Comparison of ENCODE assay signal across 8 cellular contexts in the genomic region with DNA sequence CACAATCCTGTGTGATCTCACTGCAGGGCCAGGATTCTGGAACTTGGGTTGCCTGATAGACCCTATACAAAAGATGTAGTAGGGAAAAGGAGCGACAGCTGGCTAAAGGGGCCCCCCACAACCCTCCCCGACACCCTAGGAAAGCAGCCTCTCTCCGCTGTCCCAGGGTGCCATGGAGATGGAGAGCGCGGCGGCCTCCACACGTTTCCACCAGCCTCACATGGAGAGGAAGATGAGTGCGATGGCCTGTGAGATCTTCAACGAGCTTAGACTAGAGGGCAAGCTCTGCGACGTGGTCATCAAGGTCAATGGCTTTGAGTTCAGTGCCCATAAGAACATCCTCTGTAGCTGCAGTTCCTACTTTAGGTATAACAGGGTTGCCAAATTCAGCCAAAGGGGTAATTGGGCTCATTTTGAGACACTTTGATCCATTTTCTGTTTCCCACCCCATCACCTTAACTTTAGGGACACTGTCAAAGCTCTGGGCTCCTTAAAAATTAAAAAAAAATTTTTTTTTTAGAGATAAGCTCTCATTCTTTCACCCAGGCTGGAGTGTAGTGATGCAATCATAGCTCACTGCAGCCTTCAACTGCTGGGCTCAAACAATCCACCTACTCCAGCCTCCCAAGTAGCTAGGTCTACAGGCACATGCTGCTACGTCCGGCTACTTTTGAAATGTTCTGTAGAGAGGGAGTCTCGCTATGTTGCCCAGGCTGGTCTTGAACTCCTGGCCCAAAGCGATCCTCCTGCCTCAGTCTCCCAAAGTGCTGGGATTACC. TPM values are rescaled to one million over a fixed set of nuclear protein-coding genes. Genes with fewer than 3 reads are reported as not detected.
DNase-seq lines count a peak whose midpoint lies in the region; ATAC-seq, FAIRE-seq and TF ChIP-seq lines count a peak whose summit lies in the region.

Gene KLHL10 (plus strand): TSS at position 65 of the 778 bp plus-strand sequence. CDS start 108 bp downstream, at position 173.

- no peaks in the 10 kb centered on the region for H3K9me1 ChIP-seq in endothelial cell of umbilical vein (replicated peaks; ENCODE audit: control insufficient read depth, extremely low read depth, insufficient read depth, low read length)

- H3K79me2 ChIP-seq in DND-41 (ENCODE audit: insufficient read depth, low read length) (no peaks in the 10 kb centered on the region; the same call in 1 of the 2 replicates), PC-9 (ENCODE audit: low read depth) (0 out of 2 replicates have a peak, but pooled peaks cover 8% of the 10 kb centered on the region), endothelial cell of umbilical vein (ENCODE audit: control insufficient read depth, insufficient read depth, low read length) (peaks cover 3% of the 10 kb centered on the region)

- H3K4me2 ChIP-seq in DND-41 (ENCODE audit: insufficient read depth, low read length) (peak within 1 kb of the TSS; percentile 71), PC-9 (peak within 1 kb of the TSS; percentile 93), endothelial cell of umbilical vein (ENCODE audit: insufficient read depth, low read length) (peak within 1 kb of the TSS; percentile 87)

- no peaks in the 10 kb centered on the region for H3K27me3 ChIP-seq in DND-41 (ENCODE audit: insufficient read depth, low read length, poor library complexity)
- H3K27me3 ChIP-seq in PC-9 (ENCODE audit: insufficient read depth, low read depth) = no peaks in the 10 kb centered on the region
- H3K27me3 ChIP-seq in endothelial cell of umbilical vein (ENCODE audit: control insufficient read depth in 2 of 2, insufficient read depth in 2 of 2, low read length in 2 of 2) = no peaks in the 10 kb centered on the region
- no peaks in the 10 kb centered on the region for H3K27me3 ChIP-seq in prostate gland (replicated peaks; ENCODE audit: insufficient read depth)
- peaks cover 1% of the 10 kb centered on the region; the same call in 1 of the 2 replicates for H3K27me3 ChIP-seq in H7 (ENCODE audit: control insufficient read depth, insufficient read depth, low read length)

- H4K20me1 ChIP-seq in DND-41 (ENCODE audit: insufficient read depth, low read length) = no peaks in the 10 kb centered on the region
- H4K20me1 ChIP-seq in PC-9 (ENCODE audit: insufficient read depth) = no peaks in the 10 kb centered on the region
- no peaks in the 10 kb centered on the region for H4K20me1 ChIP-seq in endothelial cell of umbilical vein (replicated peaks; ENCODE audit: control insufficient read depth, extremely low read depth, insufficient read depth, low read length)

- TF ChIP-seq CTCF in DND-41 (IDR thresholded peaks at IDR 0.05; ENCODE audit: borderline replicate concordance, extremely low read depth, low read length, poor library complexity, severe bottlenecking) (no peak), PC-9 (conservative IDR thresholded peaks at IDR 0.05) (no peak), endothelial cell of umbilical vein (IDR thresholded peaks at IDR 0.05; ENCODE audit: extremely low read depth in 1 of 2, insufficient read depth in 1 of 2, low read depth in 1 of 2, low read length in 2 of 2) (no peak), prostate gland (IDR thresholded peaks at IDR 0.05) (no peak)

- no peak for FAIRE-seq in endothelial cell of umbilical vein (lab: Jason Lieb, UNC)

- 96% methylated on average over 15 of the region's 15 CpGs for WGBS in prostate gland

- POLR2A ChIA-PET in PC-9 (lab: Charles Lee; ENCODE audit: unreplicated experiment) = interaction anchor here (0.6 kb wide), 1 partner anchor 83 kb away, joined by 7 read pairs; no protein-coding TSS in a partner anchor
- POLR2A ChIA-PET in endothelial cell of umbilical vein (lab: Charles Lee) = interaction anchor here (0.7 kb wide), 1 partner anchor 115 kb away, joined by 3 read pairs; no protein-coding TSS in a partner anchor

- ATAC-seq in DND-41 (ENCODE audit: insufficient read depth, low read depth) (no peak), GM21528 (IDR thresholded peaks at IDR 0.05; ENCODE audit: low FRiP score, unreplicated experiment) (no peak), HG03521 (IDR thresholded peaks at IDR 0.05; ENCODE audit: unreplicated experiment) (no peak)

- H2AFZ ChIP-seq in DND-41 (ENCODE audit: low read depth, low read length) (peak within 1 kb of the TSS; percentile 64), PC-9 (peak within 1 kb of the TSS; percentile 96), endothelial cell of umbilical vein (ENCODE audit: low read depth, low read length) (peak within 1 kb of the TSS; percentile 100)

- H3K9ac ChIP-seq in DND-41 (ENCODE audit: low read depth, low read length) (peak within 1 kb of the TSS; percentile 64; the same call in 1 of the 2 replicates), endothelial cell of umbilical vein (replicated peaks; ENCODE audit: extremely low read depth, insufficient read depth, low read length) (no peak within 1 kb of the TSS)

- H3K9me3 ChIP-seq in DND-41 (ENCODE audit: insufficient read depth, low read length, severe bottlenecking) (no peaks in the 10 kb centered on the region), PC-9 (ENCODE audit: insufficient read depth, low read depth) (no peaks in the 10 kb centered on the region), endothelial cell of umbilical vein (replicated peaks; ENCODE audit: control insufficient read depth, insufficient read depth, low read length) (no peaks in the 10 kb centered on the region), prostate gland (no peaks in the 10 kb centered on the region)

- CTCF ChIA-PET in PC-9 (lab: Charles Lee) = interaction anchor here (0.6 kb wide), 2 partner anchors 21 to 84 kb away, joined by 4 to 6 read pairs; no protein-coding TSS in a partner anchor
- CTCF ChIA-PET in endothelial cell of umbilical vein (lab: Charles Lee) = interaction anchor here (1.0 to 1.9 kb wide), 2 partner anchors 10 to 142 kb away, joined by 3 to 7 read pairs; no protein-coding TSS in a partner anchor

- H3K36me3 ChIP-seq in DND-41 (ENCODE audit: insufficient read depth, low read length) = no peaks in the 10 kb centered on the region
- H3K36me3 ChIP-seq in PC-9 (ENCODE audit: low read depth) = no peaks in the 10 kb centered on the region
- no peaks in the 10 kb centered on the region for H3K36me3 ChIP-seq in endothelial cell of umbilical vein (ENCODE audit: control insufficient read depth in 2 of 2, extremely low read depth in 1 of 2, insufficient read depth in 2 of 2, low read length in 2 of 2)
- H3K36me3 ChIP-seq in prostate gland = no peaks in the 10 kb centered on the region
- no peaks in the 10 kb centered on the region for H3K36me3 ChIP-seq in H7 (replicated peaks; ENCODE audit: control insufficient read depth, insufficient read depth, low read length)

- peaks cover 18% of the 10 kb centered on the region for H3K4me1 ChIP-seq in DND-41 (ENCODE audit: insufficient read depth, low read length)
- peaks cover 11% of the 10 kb centered on the region for H3K4me1 ChIP-seq in PC-9 (replicated peaks; ENCODE audit: insufficient read depth)
- H3K4me1 ChIP-seq in endothelial cell of umbilical vein (ENCODE audit: control insufficient read depth, extremely low read depth, insufficient read depth, low read length) = peaks cover 5% of the 10 kb centered on the region
- H3K4me1 ChIP-seq in prostate gland (replicated peaks) = no peaks in the 10 kb centered on the region

- no peaks in the 10 kb centered on the region for H3K9me2 ChIP-seq in PC-9 (ENCODE audit: insufficient read depth)

- DNase-seq in DND-41 (no peak), PC-9 (no peak), endothelial cell of umbilical vein (ENCODE audit: low read depth, low spot score) (no peak), prostate gland (ENCODE audit: low spot score) (no peak), H7 (no peak), NCI-H2227 (lab: John Stamatoyannopoulos, UW; ENCODE audit: unreplicated experiment) (no peak)

- H3K27ac ChIP-seq in DND-41 (ENCODE audit: low read length) (no peak within 1 kb of the TSS), PC-9 (no peak within 1 kb of the TSS), endothelial cell of umbilical vein (ENCODE audit: insufficient read depth, low read depth, low read length) (no peak within 1 kb of the TSS), prostate gland (no peak within 1 kb of the TSS)

- BruUV-seq in PC-9 (replicated peaks; lab: Mats Ljungman, UMichigan) (no TSS peak), endothelial cell of umbilical vein (replicated peaks; lab: Mats Ljungman, UMichigan) (no TSS peak)

- peak within 1 kb of the TSS in 1 of 2 experiments; percentile 60; a peak in 2 of 4 replicates for H3K4me3 ChIP-seq in DND-41 (ENCODE audit: low read depth in 1 of 2, low read length in 2 of 2)
- H3K4me3 ChIP-seq in PC-9 = peak within 1 kb of the TSS; percentile 93; the same call in 1 of the 2 replicates
- H3K4me3 ChIP-seq in endothelial cell of umbilical vein (replicated peaks in 1 of 3; ENCODE audit: insufficient read depth in 1 of 3, low read depth in 1 of 3, low read length in 3 of 3) = no peak within 1 kb of the TSS
- H3K4me3 ChIP-seq in prostate gland = peak within 1 kb of the TSS; percentile 79 to 88
- no peak within 1 kb of the TSS for H3K4me3 ChIP-seq in H7 (ENCODE audit: insufficient read depth, low read depth, low read length)

- no peak for TF ChIP-seq POLR2A in endothelial cell of umbilical vein (IDR thresholded peaks at IDR 0.05; ENCODE audit: low read depth, low read length)
- no peak for TF ChIP-seq POLR2A in prostate gland (IDR thresholded peaks at IDR 0.05)

- dilution Hi-C loops in endothelial cell of umbilical vein (cut with MboI; ENCODE audit: extremely low pct_ligation_motif_present, low sequenced_read_pairs) = no loop called here

- no peaks in the 10 kb centered on the region; the same call in 1 of the 2 replicates for H3F3A ChIP-seq in PC-9 (ENCODE audit: insufficient read depth, low read depth)

- intact Hi-C loops in PC-9 (cut with micrococcal nuclease; ENCODE audit: unreplicated experiment) (no loop called here), endothelial cell of umbilical vein (cut with micrococcal nuclease) (no loop called here), prostate gland (cut with DNase I) (no loop called here)

TF ChIP-seq in endothelial cell of umbilical vein, 7 proteins besides CTCF, POLR2A, EP300 and RAD21 (continues in another document):
- TF ChIP-seq FOS (IDR thresholded peaks at IDR 0.05; ENCODE audit: borderline replicate concordance, insufficient read depth, low read length) (no peak), JUN (IDR thresholded peaks at IDR 0.05; ENCODE audit: borderline replicate concordance, insufficient read depth, insufficient read length, low read depth) (no peak)

RNA-seq across cellular contexts. Expression of gene KLHL10, which starts in this region (rescaled TPM):
- total RNA-seq in PC-9 (2021) (not detected in 2 replicates), endothelial cell of umbilical vein (not detected in 2 replicates), prostate gland (1 to 10 TPM in 1 of 2 donors, under 1 TPM in 1; 0.14 to 6.5 TPM)
- polyA plus RNA-seq in endothelial cell of umbilical vein = 0.10 TPM in 1 of 2 replicates, not detected in the other
- 0.03 and 0.04 TPM in 2 replicates for polyA plus RNA-seq in endothelial cell of umbilical vein (2011; cell fraction: cytosol; rRNA removed)
- 0.29 TPM in 1 of 2 replicates, not detected in the other for polyA plus RNA-seq in endothelial cell of umbilical vein (2011; cell fraction: nucleus; rRNA removed)
- not detected in 2 replicates for polyA plus RNA-seq in endothelial cell of umbilical vein (2012)
- polyA minus RNA-seq in endothelial cell of umbilical vein = 0.12 TPM in 1 of 2 replicates, not detected in the other
- polyA minus RNA-seq in endothelial cell of umbilical vein (2011; cell fraction: cytosol; rRNA and poly(A)+ RNA removed) = not detected
- not detected in 2 replicates for polyA minus RNA-seq in endothelial cell of umbilical vein (2011; cell fraction: nucleus; rRNA and poly(A)+ RNA removed)
- 0.10 and 1.1 TPM in 2 replicates for total RNA-seq in H7 (2014; rRNA removed; shearing (Covaris generic))

Comparison
In these comparisons a context has a peak if more than half of its experiments do, and no peak if none do; other contexts are left out.
1. H3K4me3 ChIP-seq: peak in PC-9 (single experiment) and prostate gland (2 of 2); none in endothelial cell of umbilical vein (0 of 3) and H7 (single experiment).
2. Peak in every context shown above with its lines, with median percentiles within 50 percentile points of each other: H2AFZ ChIP-seq and H3K4me2 ChIP-seq.